33 cellular contexts compared by ENCODE assay signal in genomic region chr15:41055706-41056105, GRCh38.
A peak's percentile ranks its signal among the peaks of the same experiment; 100 is the strongest.
DNase-seq lines count a peak whose midpoint lies in the region; ATAC-seq, FAIRE-seq and TF ChIP-seq lines count a peak whose summit lies in the region.
"Had no signal": no experiment of that assay in that cellular context is flagged by ENCODE, and none has a peak within 500 bp of the region (broad histone marks: within the 10 kb centered on the region; RNA-seq: fewer than 3 reads in every experiment).

No MANE protein-coding gene starts in this region.

- in situ Hi-C loops in K562 (cut with MboI): no loop called here

- H3K27ac Mint-ChIP-seq in MCF 10A (ENCODE audit: low read depth, unreplicated experiment): peak overlapping the region; percentile 19
- H3K27ac Mint-ChIP-seq: B cell; CD14-positive monocyte; CD4-positive, alpha-beta memory T cell; CD4-positive, alpha-beta T cell; CD4-positive, CD25-positive, alpha-beta regulatory T cell; CD8-positive, alpha-beta memory T cell; CD8-positive, alpha-beta T cell had no signal

- 100% methylated on average over 2 of the region's 2 CpGs for WGBS in K562 (ENCODE audit: insufficient coverage, low coverage, missing lambda C conversion rate)

- no peak for TF ChIP-seq POLR2A in breast epithelium (IDR thresholded peaks at IDR 0.05)
- no peak for TF ChIP-seq POLR2A in K562 (conservative IDR thresholded peaks at IDR 0.05)

- H3K4me3 ChIP-seq in breast epithelium (no peak overlapping the region), K562 (no peak overlapping the region)
- H3K4me3 ChIP-seq: A549; BLaER1; BLaER1 treated with 17β-estradiol and CSF1 and Interleukin-3, amounts not matched to agents 10 nM and 100 nM had no signal

- no peak overlapping the region for H3K4me3 Mint-ChIP-seq in MCF 10A (ENCODE audit: unreplicated experiment)
- H3K4me3 Mint-ChIP-seq: B cell; CD14-positive monocyte; CD4-positive, alpha-beta memory T cell; CD4-positive, alpha-beta T cell; CD4-positive, CD25-positive, alpha-beta regulatory T cell; CD8-positive, alpha-beta memory T cell; CD8-positive, alpha-beta T cell had no signal

- intact Hi-C loops in MCF 10A (cut with micrococcal nuclease) (no loop called here), breast epithelium (cut with DNase I; ENCODE audit: low total_unique reads) (no loop called here), K562 (cut with micrococcal nuclease) (no loop called here)

- H3K9me1 ChIP-seq in K562 (ENCODE audit: control insufficient read depth, insufficient read depth, low read length): no peaks in the 10 kb centered on the region

- H3K36me3 Mint-ChIP-seq in MCF 10A (ENCODE audit: insufficient read depth, unreplicated experiment): peaks cover 97% of the 10 kb centered on the region

- no peaks in the 10 kb centered on the region for H3K9me3 ChIP-seq in breast epithelium
- H3K9me3 ChIP-seq in K562 (replicated peaks; ENCODE audit: control insufficient read depth, insufficient read depth, low read depth, low read length): no peaks in the 10 kb centered on the region
- H3K9me3 ChIP-seq: BE2C, Caco-2 had no signal

- TF ChIP-seq RAD21 in K562 (CRISPR knock-in tag; conservative IDR thresholded peaks at IDR 0.05 in 1 of 2, IDR thresholded peaks at IDR 0.05 in 1 of 2): no peak

- POLR2A ChIA-PET in MCF 10A (lab: Yijun Ruan, JAX): interaction anchor here (0.6 to 1.6 kb wide), 2 partner anchors 37 to 61 kb away, joined by 3 to 5 read pairs; partner anchors contain the start of gene INO80
- POLR2A ChIA-PET in K562 (lab: Yijun Ruan, JAX): interaction anchor here (1.0 kb wide), 1 partner anchor 13 kb away, joined by 3 read pairs; no protein-coding TSS in a partner anchor

- ATAC-seq in K562: no peak
- ATAC-seq: A549; CD8-positive, alpha-beta T cell had no signal

- no peak overlapping the region for H3K4me2 ChIP-seq in K562 (ENCODE audit: insufficient read depth, low read length)
- H3K4me2 ChIP-seq: A549; BLaER1; BLaER1 treated with 17β-estradiol and CSF1 and Interleukin-3, amounts not matched to agents 10 nM and 100 nM had no signal

- H3K27me3 ChIP-seq in breast epithelium (no peaks in the 10 kb centered on the region), K562 (ENCODE audit: control insufficient read depth in 2 of 2, insufficient read depth in 2 of 2, low read length in 2 of 2) (no peaks in the 10 kb centered on the region)
- H3K27me3 ChIP-seq: BE2C; BLaER1; BLaER1 treated with 17β-estradiol and CSF1 and Interleukin-3, amounts not matched to agents 10 nM and 100 nM had no signal

- H3K4me1 ChIP-seq in breast epithelium (no peaks in the 10 kb centered on the region), K562 (replicated peaks in 1 of 2; ENCODE audit: control insufficient read depth in 2 of 2, insufficient read depth in 2 of 2, low read length in 2 of 2) (no peaks in the 10 kb centered on the region)
- H3K4me1 ChIP-seq: A549; BE2C; BLaER1; BLaER1 treated with 17β-estradiol and CSF1 and Interleukin-3, amounts not matched to agents 10 nM and 100 nM; Caco-2 had no signal

- no peaks in the 10 kb centered on the region for H4K20me1 ChIP-seq in K562 (replicated peaks; ENCODE audit: control insufficient read depth, insufficient read depth, low read length)
- H4K20me1 ChIP-seq: BLaER1 had no signal

- FAIRE-seq in K562 (lab: Jason Lieb, UNC): no peak
- FAIRE-seq: A204.1, A549, D721Med had no signal

- H3K79me2 ChIP-seq in K562 (ENCODE audit: control insufficient read depth, insufficient read depth, low read length): no peaks in the 10 kb centered on the region

- H3K27me3 Mint-ChIP-seq in MCF 10A (ENCODE audit: insufficient read depth, unreplicated experiment): no peaks in the 10 kb centered on the region
- H3K27me3 Mint-ChIP-seq: B cell; CD4-positive, alpha-beta memory T cell; CD4-positive, alpha-beta T cell; CD4-positive, CD25-positive, alpha-beta regulatory T cell; CD8-positive, alpha-beta memory T cell had no signal

- no peak for TF ChIP-seq CTCF in MCF 10A (IDR thresholded peaks at IDR 0.05; ENCODE audit: unreplicated experiment)
- TF ChIP-seq CTCF in breast epithelium (IDR thresholded peaks at IDR 0.05): no peak
- no peak for TF ChIP-seq CTCF in K562 (IDR thresholded peaks at IDR 0.05 in 2 of 3, conservative IDR thresholded peaks at IDR 0.05 in 1 of 3; ENCODE audit: insufficient read depth in 2 of 3, low read depth in 1 of 3, low read length in 3 of 3)

- BruUV-seq in MCF 10A (replicated peaks; lab: Mats Ljungman, UMichigan) (no TSS peak), K562 (replicated peaks; lab: Mats Ljungman, UMichigan) (no TSS peak)

- H3K9ac ChIP-seq in K562 (ENCODE audit: insufficient read depth in 1 of 2, low read depth in 2 of 2, low read length in 2 of 2): no peak overlapping the region
- H3K9ac ChIP-seq: BLaER1; BLaER1 treated with 17β-estradiol and CSF1 and Interleukin-3, amounts not matched to agents 10 nM and 100 nM had no signal

- no peaks in the 10 kb centered on the region for H3K9me3 Mint-ChIP-seq in MCF 10A (ENCODE audit: unreplicated experiment)
- H3K9me3 Mint-ChIP-seq: CD4-positive, alpha-beta T cell; CD8-positive, alpha-beta T cell had no signal

- TF ChIP-seq EP300 in K562 (IDR thresholded peaks at IDR 0.05; ENCODE audit: low read length): no peak

- CTCF ChIA-PET in MCF 10A (lab: Yijun Ruan, JAX): interaction anchor here (0.7 to 1.2 kb wide), 2 partner anchors 63 to 151 kb away, joined by 3 read pairs; no protein-coding TSS in a partner anchor
- CTCF ChIA-PET in K562 (lab: Yijun Ruan, JAX; ENCODE audit: low intra/inter-chr PET ratio): no interaction called here

- no peak for DNase-seq in MCF 10A (ENCODE audit: unreplicated experiment)
- no peak for DNase-seq in breast epithelium (ENCODE audit: low spot score in 2 of 2)
- DNase-seq in K562 (ENCODE audit: extremely low read depth in 1 of 4, low spot score in 3 of 4): no peak
- no peak for DNase-seq in NCI-H748 (lab: John Stamatoyannopoulos, UW; ENCODE audit: unreplicated experiment)
- DNase-seq: 8988T; ACHN; AML-193; BE2C; C1 segment of cervical spinal cord; Caco-2; Calu3; CD4-positive, alpha-beta memory T cell; CD4-positive, alpha-beta T cell; CD4-positive, CD25-positive, alpha-beta regulatory T cell; CD8-positive, alpha-beta memory T cell; CD8-positive, alpha-beta T cell; COR-L47; DMS 273 treated with DMSO at 0.1 percent for 48 hours; DMS153; DMS53; DMS79; DMS79 treated with DMSO at 0.1 percent for 48 hours; DND-41; EL had no signal

- no peaks in the 10 kb centered on the region for H3K4me1 Mint-ChIP-seq in MCF 10A (ENCODE audit: insufficient read depth, unreplicated experiment)
- H3K4me1 Mint-ChIP-seq: B cell; CD14-positive monocyte; CD4-positive, alpha-beta memory T cell; CD8-positive, alpha-beta memory T cell had no signal

- H3K27ac ChIP-seq in breast epithelium (no peak overlapping the region), K562 (ENCODE audit: extremely low read depth, low read depth, low read length) (no peak overlapping the region)
- H3K27ac ChIP-seq: 22Rv1; A549; BLaER1; BLaER1 treated with 17β-estradiol and CSF1 and Interleukin-3, amounts not matched to agents 10 nM and 100 nM; C4-2B had no signal

- no peak overlapping the region for H2AFZ ChIP-seq in K562 (ENCODE audit: low read depth, low read length)

- H3K36me3 ChIP-seq in breast epithelium (peaks cover 8% of the 10 kb centered on the region), K562 (ENCODE audit: control insufficient read depth, insufficient read depth, low read length) (peaks cover 83% of the 10 kb centered on the region)

TF ChIP-seq in K562, 482 proteins besides CTCF, POLR2A, EP300 and RAD21 (continues in another document):
- TF ChIP-seq ARID4B (CRISPR knock-in tag; IDR thresholded peaks at IDR 0.05): no peak
